Comparison of ENCODE assay signal across 1 cellular context in the genomic region with DNA sequence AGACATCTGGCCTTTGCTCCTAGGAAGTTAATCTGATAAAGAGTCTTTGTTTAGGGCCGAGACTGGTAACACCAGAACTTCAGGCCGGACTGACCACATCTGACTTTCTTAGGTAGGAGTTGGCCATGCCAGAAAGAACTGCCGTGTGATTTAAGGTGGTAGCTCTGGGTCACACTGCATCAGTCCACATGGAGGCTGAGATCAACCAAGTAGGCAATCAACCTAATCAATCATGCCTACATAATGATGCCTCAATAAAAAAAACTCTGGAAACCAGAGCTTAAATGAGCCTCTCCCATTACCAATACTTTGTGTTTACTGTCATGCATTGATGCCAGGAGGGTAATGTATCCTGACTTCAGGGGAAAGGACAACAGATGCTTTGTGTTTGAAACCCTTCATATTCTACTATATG.
TF ChIP-seq lines count a peak whose summit lies in the region.

No MANE protein-coding gene starts in this region.

TF ChIP-seq in GM12878, 131 proteins besides CTCF, POLR2A, EP300 and RAD21:
- TF ChIP-seq, protein P1, sequence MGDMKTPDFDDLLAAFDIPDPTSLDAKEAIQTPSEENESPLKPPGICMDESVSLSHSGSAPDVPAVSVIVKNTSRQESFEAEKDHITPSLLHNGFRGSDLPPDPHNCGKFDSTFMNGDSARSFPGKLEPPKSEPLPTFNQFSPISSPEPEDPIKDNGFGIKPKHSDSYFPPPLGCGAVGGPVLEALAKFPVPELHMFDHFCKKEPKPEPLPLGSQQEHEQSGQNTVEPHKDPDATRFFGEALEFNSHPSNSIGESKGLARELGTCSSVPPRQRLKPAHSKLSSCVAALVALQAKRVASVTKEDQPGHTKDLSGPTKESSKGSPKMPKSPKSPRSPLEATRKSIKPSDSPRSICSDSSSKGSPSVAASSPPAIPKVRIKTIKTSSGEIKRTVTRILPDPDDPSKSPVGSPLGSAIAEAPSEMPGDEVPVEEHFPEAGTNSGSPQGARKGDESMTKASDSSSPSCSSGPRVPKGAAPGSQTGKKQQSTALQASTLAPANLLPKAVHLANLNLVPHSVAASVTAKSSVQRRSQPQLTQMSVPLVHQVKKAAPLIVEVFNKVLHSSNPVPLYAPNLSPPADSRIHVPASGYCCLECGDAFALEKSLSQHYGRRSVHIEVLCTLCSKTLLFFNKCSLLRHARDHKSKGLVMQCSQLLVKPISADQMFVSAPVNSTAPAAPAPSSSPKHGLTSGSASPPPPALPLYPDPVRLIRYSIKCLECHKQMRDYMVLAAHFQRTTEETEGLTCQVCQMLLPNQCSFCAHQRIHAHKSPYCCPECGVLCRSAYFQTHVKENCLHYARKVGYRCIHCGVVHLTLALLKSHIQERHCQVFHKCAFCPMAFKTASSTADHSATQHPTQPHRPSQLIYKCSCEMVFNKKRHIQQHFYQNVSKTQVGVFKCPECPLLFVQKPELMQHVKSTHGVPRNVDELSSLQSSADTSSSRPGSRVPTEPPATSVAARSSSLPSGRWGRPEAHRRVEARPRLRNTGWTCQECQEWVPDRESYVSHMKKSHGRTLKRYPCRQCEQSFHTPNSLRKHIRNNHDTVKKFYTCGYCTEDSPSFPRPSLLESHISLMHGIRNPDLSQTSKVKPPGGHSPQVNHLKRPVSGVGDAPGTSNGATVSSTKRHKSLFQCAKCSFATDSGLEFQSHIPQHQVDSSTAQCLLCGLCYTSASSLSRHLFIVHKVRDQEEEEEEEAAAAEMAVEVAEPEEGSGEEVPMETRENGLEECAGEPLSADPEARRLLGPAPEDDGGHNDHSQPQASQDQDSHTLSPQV (IDR thresholded peaks at IDR 0.05) = no peak
- TF ChIP-seq, protein P2, sequence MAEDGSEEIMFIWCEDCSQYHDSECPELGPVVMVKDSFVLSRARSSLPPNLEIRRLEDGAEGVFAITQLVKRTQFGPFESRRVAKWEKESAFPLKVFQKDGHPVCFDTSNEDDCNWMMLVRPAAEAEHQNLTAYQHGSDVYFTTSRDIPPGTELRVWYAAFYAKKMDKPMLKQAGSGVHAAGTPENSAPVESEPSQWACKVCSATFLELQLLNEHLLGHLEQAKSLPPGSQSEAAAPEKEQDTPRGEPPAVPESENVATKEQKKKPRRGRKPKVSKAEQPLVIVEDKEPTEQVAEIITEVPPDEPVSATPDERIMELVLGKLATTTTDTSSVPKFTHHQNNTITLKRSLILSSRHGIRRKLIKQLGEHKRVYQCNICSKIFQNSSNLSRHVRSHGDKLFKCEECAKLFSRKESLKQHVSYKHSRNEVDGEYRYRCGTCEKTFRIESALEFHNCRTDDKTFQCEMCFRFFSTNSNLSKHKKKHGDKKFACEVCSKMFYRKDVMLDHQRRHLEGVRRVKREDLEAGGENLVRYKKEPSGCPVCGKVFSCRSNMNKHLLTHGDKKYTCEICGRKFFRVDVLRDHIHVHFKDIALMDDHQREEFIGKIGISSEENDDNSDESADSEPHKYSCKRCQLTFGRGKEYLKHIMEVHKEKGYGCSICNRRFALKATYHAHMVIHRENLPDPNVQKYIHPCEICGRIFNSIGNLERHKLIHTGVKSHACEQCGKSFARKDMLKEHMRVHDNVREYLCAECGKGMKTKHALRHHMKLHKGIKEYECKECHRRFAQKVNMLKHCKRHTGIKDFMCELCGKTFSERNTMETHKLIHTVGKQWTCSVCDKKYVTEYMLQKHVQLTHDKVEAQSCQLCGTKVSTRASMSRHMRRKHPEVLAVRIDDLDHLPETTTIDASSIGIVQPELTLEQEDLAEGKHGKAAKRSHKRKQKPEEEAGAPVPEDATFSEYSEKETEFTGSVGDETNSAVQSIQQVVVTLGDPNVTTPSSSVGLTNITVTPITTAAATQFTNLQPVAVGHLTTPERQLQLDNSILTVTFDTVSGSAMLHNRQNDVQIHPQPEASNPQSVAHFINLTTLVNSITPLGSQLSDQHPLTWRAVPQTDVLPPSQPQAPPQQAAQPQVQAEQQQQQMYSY (CRISPR knock-in tag; IDR thresholded peaks at IDR 0.05) = no peak
- TF ChIP-seq YY1 (IDR thresholded peaks at IDR 0.05; ENCODE audit: low read depth, low read length) = no peak
- TF ChIP-seq, protein P3, sequence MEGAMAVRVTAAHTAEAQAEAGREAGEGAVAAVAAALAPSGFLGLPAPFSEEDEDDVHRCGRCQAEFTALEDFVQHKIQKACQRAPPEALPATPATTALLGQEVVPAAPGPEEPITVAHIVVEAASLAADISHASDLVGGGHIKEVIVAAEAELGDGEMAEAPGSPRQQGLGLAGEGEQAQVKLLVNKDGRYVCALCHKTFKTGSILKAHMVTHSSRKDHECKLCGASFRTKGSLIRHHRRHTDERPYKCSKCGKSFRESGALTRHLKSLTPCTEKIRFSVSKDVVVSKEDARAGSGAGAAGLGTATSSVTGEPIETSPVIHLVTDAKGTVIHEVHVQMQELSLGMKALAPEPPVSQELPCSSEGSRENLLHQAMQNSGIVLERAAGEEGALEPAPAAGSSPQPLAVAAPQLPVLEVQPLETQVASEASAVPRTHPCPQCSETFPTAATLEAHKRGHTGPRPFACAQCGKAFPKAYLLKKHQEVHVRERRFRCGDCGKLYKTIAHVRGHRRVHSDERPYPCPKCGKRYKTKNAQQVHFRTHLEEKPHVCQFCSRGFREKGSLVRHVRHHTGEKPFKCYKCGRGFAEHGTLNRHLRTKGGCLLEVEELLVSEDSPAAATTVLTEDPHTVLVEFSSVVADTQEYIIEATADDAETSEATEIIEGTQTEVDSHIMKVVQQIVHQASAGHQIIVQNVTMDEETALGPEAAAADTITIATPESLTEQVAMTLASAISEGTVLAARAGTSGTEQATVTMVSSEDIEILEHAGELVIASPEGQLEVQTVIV (IDR thresholded peaks at IDR 0.05; ENCODE audit: borderline replicate concordance, partially characterized antibody) = no peak
- TF ChIP-seq ZZZ3 (IDR thresholded peaks at IDR 0.05; ENCODE audit: control insufficient read depth, insufficient read length, low read depth) = no peak
- TF ChIP-seq, protein P4, sequence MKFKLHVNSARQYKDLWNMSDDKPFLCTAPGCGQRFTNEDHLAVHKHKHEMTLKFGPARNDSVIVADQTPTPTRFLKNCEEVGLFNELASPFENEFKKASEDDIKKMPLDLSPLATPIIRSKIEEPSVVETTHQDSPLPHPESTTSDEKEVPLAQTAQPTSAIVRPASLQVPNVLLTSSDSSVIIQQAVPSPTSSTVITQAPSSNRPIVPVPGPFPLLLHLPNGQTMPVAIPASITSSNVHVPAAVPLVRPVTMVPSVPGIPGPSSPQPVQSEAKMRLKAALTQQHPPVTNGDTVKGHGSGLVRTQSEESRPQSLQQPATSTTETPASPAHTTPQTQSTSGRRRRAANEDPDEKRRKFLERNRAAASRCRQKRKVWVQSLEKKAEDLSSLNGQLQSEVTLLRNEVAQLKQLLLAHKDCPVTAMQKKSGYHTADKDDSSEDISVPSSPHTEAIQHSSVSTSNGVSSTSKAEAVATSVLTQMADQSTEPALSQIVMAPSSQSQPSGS (IDR thresholded peaks at IDR 0.05; ENCODE audit: low read length) = no peak
- TF ChIP-seq, protein P5, sequence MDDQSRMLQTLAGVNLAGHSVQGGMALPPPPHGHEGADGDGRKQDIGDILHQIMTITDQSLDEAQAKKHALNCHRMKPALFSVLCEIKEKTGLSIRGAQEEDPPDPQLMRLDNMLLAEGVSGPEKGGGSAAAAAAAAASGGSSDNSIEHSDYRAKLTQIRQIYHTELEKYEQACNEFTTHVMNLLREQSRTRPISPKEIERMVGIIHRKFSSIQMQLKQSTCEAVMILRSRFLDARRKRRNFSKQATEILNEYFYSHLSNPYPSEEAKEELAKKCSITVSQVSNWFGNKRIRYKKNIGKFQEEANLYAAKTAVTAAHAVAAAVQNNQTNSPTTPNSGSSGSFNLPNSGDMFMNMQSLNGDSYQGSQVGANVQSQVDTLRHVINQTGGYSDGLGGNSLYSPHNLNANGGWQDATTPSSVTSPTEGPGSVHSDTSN (IDR thresholded peaks at IDR 0.05; ENCODE audit: insufficient replicate concordance, low read depth, low read length) = no peak
- no peak for TF ChIP-seq CEBPB (IDR thresholded peaks at IDR 0.05; ENCODE audit: borderline replicate concordance in 1 of 2, low read depth in 2 of 2, low read length in 2 of 2)
- TF ChIP-seq, protein P6, sequence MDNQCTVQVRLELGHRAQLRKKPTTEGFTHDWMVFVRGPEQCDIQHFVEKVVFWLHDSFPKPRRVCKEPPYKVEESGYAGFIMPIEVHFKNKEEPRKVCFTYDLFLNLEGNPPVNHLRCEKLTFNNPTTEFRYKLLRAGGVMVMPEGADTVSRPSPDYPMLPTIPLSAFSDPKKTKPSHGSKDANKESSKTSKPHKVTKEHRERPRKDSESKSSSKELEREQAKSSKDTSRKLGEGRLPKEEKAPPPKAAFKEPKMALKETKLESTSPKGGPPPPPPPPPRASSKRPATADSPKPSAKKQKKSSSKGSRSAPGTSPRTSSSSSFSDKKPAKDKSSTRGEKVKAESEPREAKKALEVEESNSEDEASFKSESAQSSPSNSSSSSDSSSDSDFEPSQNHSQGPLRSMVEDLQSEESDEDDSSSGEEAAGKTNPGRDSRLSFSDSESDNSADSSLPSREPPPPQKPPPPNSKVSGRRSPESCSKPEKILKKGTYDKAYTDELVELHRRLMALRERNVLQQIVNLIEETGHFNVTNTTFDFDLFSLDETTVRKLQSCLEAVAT (IDR thresholded peaks at IDR 0.05) = no peak
- TF ChIP-seq EZH2 (IDR thresholded peaks at IDR 0.05; ENCODE audit: borderline replicate concordance, control insufficient read depth, low read depth, low read length) = no peak
- no peak for TF ChIP-seq CBX5 (IDR thresholded peaks at IDR 0.05; ENCODE audit: low read depth)
- TF ChIP-seq, protein P7, sequence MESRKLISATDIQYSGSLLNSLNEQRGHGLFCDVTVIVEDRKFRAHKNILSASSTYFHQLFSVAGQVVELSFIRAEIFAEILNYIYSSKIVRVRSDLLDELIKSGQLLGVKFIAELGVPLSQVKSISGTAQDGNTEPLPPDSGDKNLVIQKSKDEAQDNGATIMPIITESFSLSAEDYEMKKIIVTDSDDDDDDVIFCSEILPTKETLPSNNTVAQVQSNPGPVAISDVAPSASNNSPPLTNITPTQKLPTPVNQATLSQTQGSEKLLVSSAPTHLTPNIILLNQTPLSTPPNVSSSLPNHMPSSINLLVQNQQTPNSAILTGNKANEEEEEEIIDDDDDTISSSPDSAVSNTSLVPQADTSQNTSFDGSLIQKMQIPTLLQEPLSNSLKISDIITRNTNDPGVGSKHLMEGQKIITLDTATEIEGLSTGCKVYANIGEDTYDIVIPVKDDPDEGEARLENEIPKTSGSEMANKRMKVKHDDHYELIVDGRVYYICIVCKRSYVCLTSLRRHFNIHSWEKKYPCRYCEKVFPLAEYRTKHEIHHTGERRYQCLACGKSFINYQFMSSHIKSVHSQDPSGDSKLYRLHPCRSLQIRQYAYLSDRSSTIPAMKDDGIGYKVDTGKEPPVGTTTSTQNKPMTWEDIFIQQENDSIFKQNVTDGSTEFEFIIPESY (IDR thresholded peaks at IDR 0.05) = no peak
- no peak for TF ChIP-seq CHD4 (IDR thresholded peaks at IDR 0.05)
